Comparison of ENCODE assay signal across 22 cellular contexts in the genomic region with DNA sequence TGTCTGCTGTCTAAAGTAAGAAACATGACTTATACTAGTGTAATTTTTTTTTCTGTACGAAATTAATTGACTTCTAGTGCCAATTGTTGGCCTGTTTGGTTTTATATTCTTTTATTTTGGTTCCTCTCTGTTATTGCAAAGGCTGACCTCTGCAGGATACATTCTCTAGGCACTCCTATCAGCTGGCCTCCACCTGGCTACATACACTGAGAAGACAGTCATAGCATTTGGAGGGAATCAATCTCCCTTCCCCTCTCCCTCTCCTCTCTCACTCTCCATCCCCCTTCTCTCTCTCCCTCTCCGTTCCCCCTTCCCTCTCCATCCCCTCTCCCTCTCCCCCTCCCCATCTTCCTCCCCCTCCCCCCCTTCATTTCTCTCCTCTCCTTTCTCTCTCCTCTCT.
DNase-seq lines count a peak whose midpoint lies in the region; ATAC-seq and TF ChIP-seq lines count a peak whose summit lies in the region.
"Had no signal": no experiment of that assay in that cellular context is flagged by ENCODE, and none has a peak within 500 bp of the region (broad histone marks: within the 10 kb centered on the region; RNA-seq: fewer than 3 reads in every experiment).

No MANE protein-coding gene starts in this region.

- WGBS in lower leg skin, 2 donors = 59 to 71% methylated on average over 2 of the region's 2 CpGs
- 0% methylated on average over 1 of the region's 2 CpGs for WGBS in hepatocyte (ENCODE audit: low lambda C conversion rate, missing lambda C conversion rate)
- 64 to 79% methylated on average over 2 of the region's 2 CpGs for WGBS in tibial nerve, 2 donors

- no peak overlapping the region for H3K4me2 ChIP-seq in Karpas-422 (ENCODE audit: low read depth, low read length, poor library complexity, severe bottlenecking)
- no peak overlapping the region for H3K4me2 ChIP-seq in hepatocyte

- H3K36me3 ChIP-seq in Karpas-422 (ENCODE audit: insufficient read depth, low read length) (no peaks in the 10 kb centered on the region; the same call in 1 of the 2 replicates), mucosa of descending colon (ENCODE audit: low read depth) (no peaks in the 10 kb centered on the region), hepatocyte (replicated peaks; ENCODE audit: insufficient read depth, low read depth) (no peaks in the 10 kb centered on the region), tibial nerve (no peaks in the 10 kb centered on the region)
- H3K36me3 ChIP-seq: MG63 had no signal

- H3K27me3 Mint-ChIP-seq in T-helper 1 cell treated with Interleukin-12 subunit alpha and Interleukin-12 subunit beta and Interleukin-4 antibody, amounts not matched to agents 30 μg/mL and 1 μg/mL, for 36 hours (ENCODE audit: low read depth) = no peaks in the 10 kb centered on the region
- no peaks in the 10 kb centered on the region for H3K27me3 Mint-ChIP-seq in activated T-helper 1 cell treated with anti-CD3 and anti-CD28 coated beads, Interleukin-12 subunit alpha, Interleukin-12 subunit beta, Interleukin-2, Interleukin-4 antibody, amounts not matched to agents 30 ng/mL and 10 ng/mL and 1 ng/mL, durations not matched to agents 14 hours and 24 hours and 36 hours (ENCODE audit: insufficient read depth)
- H3K27me3 Mint-ChIP-seq: CD4-positive, alpha-beta memory T cell had no signal

- H3K4me3 ChIP-seq in Karpas-422 (ENCODE audit: low read length) (no peak overlapping the region), mucosa of descending colon (no peak overlapping the region), lower leg skin (ENCODE audit: low read depth, poor library complexity, severe bottlenecking) (no peak overlapping the region), hepatocyte (no peak overlapping the region), tibial nerve (no peak overlapping the region)
- H3K4me3 ChIP-seq: GM12878, MG63 had no signal

- H2AFZ ChIP-seq in Karpas-422 (ENCODE audit: low read length) (no peak overlapping the region), hepatocyte (no peak overlapping the region)

- H3K9me2 ChIP-seq in Karpas-422 (replicated peaks; ENCODE audit: insufficient read depth, low read length) = no peaks in the 10 kb centered on the region
- H3K9me2 ChIP-seq in hepatocyte (replicated peaks; ENCODE audit: insufficient read depth) = no peaks in the 10 kb centered on the region

- H3K79me2 ChIP-seq in Karpas-422 (ENCODE audit: low read length) (no peaks in the 10 kb centered on the region), hepatocyte (no peaks in the 10 kb centered on the region)

- no peaks in the 10 kb centered on the region for H3K4me1 Mint-ChIP-seq in T-helper 1 cell treated with Interleukin-12 subunit alpha and Interleukin-12 subunit beta and Interleukin-4 antibody, amounts not matched to agents 30 μg/mL and 1 μg/mL, for 36 hours (ENCODE audit: low read depth)
- H3K4me1 Mint-ChIP-seq in activated T-helper 1 cell treated with anti-CD3 and anti-CD28 coated beads, Interleukin-12 subunit alpha, Interleukin-12 subunit beta, Interleukin-2, Interleukin-4 antibody, amounts not matched to agents 30 ng/mL and 10 ng/mL and 1 ng/mL, durations not matched to agents 14 hours and 24 hours and 36 hours (ENCODE audit: low read depth) = peaks cover 6% of the 10 kb centered on the region

- H3K9ac ChIP-seq in Karpas-422 (ENCODE audit: low read length) = no peak overlapping the region

- TF ChIP-seq CTCF in mucosa of descending colon (IDR thresholded peaks at IDR 0.05) (no peak), lower leg skin (IDR thresholded peaks at IDR 0.05) (no peak), hepatocyte (IDR thresholded peaks at IDR 0.05; ENCODE audit: poor library complexity) (no peak), tibial nerve (IDR thresholded peaks at IDR 0.05) (no peak)

- H3K9me3 Mint-ChIP-seq in T-helper 1 cell treated with Interleukin-12 subunit alpha and Interleukin-12 subunit beta and Interleukin-4 antibody, amounts not matched to agents 30 μg/mL and 1 μg/mL, for 36 hours = no peaks in the 10 kb centered on the region
- no peaks in the 10 kb centered on the region for H3K9me3 Mint-ChIP-seq in activated T-helper 1 cell treated with anti-CD3 and anti-CD28 coated beads, Interleukin-12 subunit alpha, Interleukin-12 subunit beta, Interleukin-2, Interleukin-4 antibody, amounts not matched to agents 30 ng/mL and 10 ng/mL and 1 ng/mL, durations not matched to agents 14 hours and 24 hours and 36 hours
- H3K9me3 Mint-ChIP-seq: CD4-positive, alpha-beta memory T cell had no signal

- H3K27ac Mint-ChIP-seq in T-helper 1 cell treated with Interleukin-12 subunit alpha and Interleukin-12 subunit beta and Interleukin-4 antibody, amounts not matched to agents 30 μg/mL and 1 μg/mL, for 36 hours = peak overlapping the region; percentile 21
- peak overlapping the region; percentile 37 for H3K27ac Mint-ChIP-seq in activated T-helper 1 cell treated with anti-CD3 and anti-CD28 coated beads, Interleukin-12 subunit alpha, Interleukin-12 subunit beta, Interleukin-2, Interleukin-4 antibody, amounts not matched to agents 30 ng/mL and 10 ng/mL and 1 ng/mL, durations not matched to agents 14 hours and 24 hours and 36 hours
- H3K27ac Mint-ChIP-seq: CD4-positive, alpha-beta memory T cell; H9 had no signal

- no peaks in the 10 kb centered on the region for H4K20me1 ChIP-seq in Karpas-422 (ENCODE audit: insufficient read depth, low read depth, low read length)
- no peaks in the 10 kb centered on the region for H4K20me1 ChIP-seq in hepatocyte (ENCODE audit: insufficient read depth, poor library complexity, severe bottlenecking)

- no peaks in the 10 kb centered on the region for H3K9me3 ChIP-seq in Karpas-422 (ENCODE audit: low read length)
- H3K9me3 ChIP-seq in mucosa of descending colon = no peaks in the 10 kb centered on the region
- no peaks in the 10 kb centered on the region for H3K9me3 ChIP-seq in hepatocyte (ENCODE audit: low read depth)
- H3K9me3 ChIP-seq in tibial nerve = no peaks in the 10 kb centered on the region
- H3K9me3 ChIP-seq: MG63 had no signal

- H3K4me3 Mint-ChIP-seq in T-helper 1 cell treated with Interleukin-12 subunit alpha and Interleukin-12 subunit beta and Interleukin-4 antibody, amounts not matched to agents 30 μg/mL and 1 μg/mL, for 36 hours = no peak overlapping the region
- H3K4me3 Mint-ChIP-seq in activated T-helper 1 cell treated with anti-CD3 and anti-CD28 coated beads, Interleukin-12 subunit alpha, Interleukin-12 subunit beta, Interleukin-2, Interleukin-4 antibody, amounts not matched to agents 30 ng/mL and 10 ng/mL and 1 ng/mL, durations not matched to agents 14 hours and 24 hours and 36 hours = no peak overlapping the region
- H3K4me3 Mint-ChIP-seq: CD4-positive, alpha-beta memory T cell; H9 had no signal

- intact Hi-C loops in activated T-helper 1 cell treated with anti-CD3 and anti-CD28 coated beads, Interleukin-12 subunit alpha, Interleukin-12 subunit beta, Interleukin-2, Interleukin-4 antibody, amounts not matched to agents 30 ng/mL and 10 ng/mL and 1 ng/mL, durations not matched to agents 14 hours and 24 hours and 36 hours (cut with micrococcal nuclease) = no loop called here
- intact Hi-C loops in mucosa of descending colon (cut with DNase I, micrococcal nuclease) = no loop called here
- intact Hi-C loops in lower leg skin (cut with DNase I; ENCODE audit: low total_unique reads) = no loop called here

- H3K27ac ChIP-seq in Karpas-422 (ENCODE audit: low read length) = no peak overlapping the region
- H3K27ac ChIP-seq in hepatocyte = no peak overlapping the region
- H3K27ac ChIP-seq in tibial nerve = no peak overlapping the region

- no peaks in the 10 kb centered on the region for H3K27me3 ChIP-seq in Karpas-422 (ENCODE audit: low read length)
- no peaks in the 10 kb centered on the region for H3K27me3 ChIP-seq in hepatocyte
- H3K27me3 ChIP-seq in tibial nerve = no peaks in the 10 kb centered on the region
- H3K27me3 ChIP-seq: MG63 had no signal

- no peak for TF ChIP-seq POLR2A in lower leg skin (IDR thresholded peaks at IDR 0.05)
- TF ChIP-seq POLR2A in tibial nerve (IDR thresholded peaks at IDR 0.05) = no peak

- no peak for TF ChIP-seq EP300 in tibial nerve (IDR thresholded peaks at IDR 0.05)

- peak; percentile 18 for ATAC-seq in mucosa of descending colon
- ATAC-seq: GM12878 had no signal

- peaks cover 35% of the 10 kb centered on the region for H3K36me3 Mint-ChIP-seq in T-helper 1 cell treated with Interleukin-12 subunit alpha and Interleukin-12 subunit beta and Interleukin-4 antibody, amounts not matched to agents 30 μg/mL and 1 μg/mL, for 36 hours (ENCODE audit: low read depth)
- H3K36me3 Mint-ChIP-seq in activated T-helper 1 cell treated with anti-CD3 and anti-CD28 coated beads, Interleukin-12 subunit alpha, Interleukin-12 subunit beta, Interleukin-2, Interleukin-4 antibody, amounts not matched to agents 30 ng/mL and 10 ng/mL and 1 ng/mL, durations not matched to agents 14 hours and 24 hours and 36 hours (ENCODE audit: low read depth) = peaks cover 43% of the 10 kb centered on the region

- H3K4me1 ChIP-seq in Karpas-422 (ENCODE audit: low read length) (peaks cover 8% of the 10 kb centered on the region), mucosa of descending colon (ENCODE audit: low read depth) (no peaks in the 10 kb centered on the region), hepatocyte (ENCODE audit: insufficient read depth) (no peaks in the 10 kb centered on the region), tibial nerve (no peaks in the 10 kb centered on the region)

- DNase-seq in T-helper 1 cell = no peak
- DNase-seq in Karpas-422 = peak; percentile 48
- no peak for DNase-seq in activated T-helper 1 cell treated with anti-CD3 and anti-CD28 coated beads, Interleukin-12 subunit alpha, Interleukin-12 subunit beta, Interleukin-2, Interleukin-4 antibody, amounts not matched to agents 30 ng/mL and 10 ng/mL and 1 ng/mL, durations not matched to agents 14 hours and 24 hours and 36 hours (ENCODE audit: low spot score)
- DNase-seq in mucosa of descending colon = no peak
- DNase-seq in lower leg skin (ENCODE audit: low spot score in 2 of 2) = no peak
- no peak for DNase-seq in hepatocyte (ENCODE audit: low spot score)
- DNase-seq in tibial nerve (ENCODE audit: low spot score in 2 of 2) = no peak
- DNase-seq: CD4-positive, alpha-beta memory T cell; DMS153; EL; H9; IMR-90; MG63; NCI-H1092; NCI-H146; NCI-H2029 treated with DMSO at 0.1 percent for 48 hours; NCI-H2171 treated with DMSO at 0.1 percent for 48 hours; NCI-H446 treated with DMSO at 0.1 percent for 48 hours; OCI-M1; SHP77 treated with DMSO at 0.1 percent for 48 hours had no signal
